ENCODE assay signal across 10 cellular contexts in genomic region chr3:72977463-72977862, GRCh38. TPM values are rescaled to one million over a fixed set of nuclear protein-coding genes. Genes with fewer than 3 reads are reported as not detected.
A peak's percentile ranks its signal among the peaks of the same experiment; 100 is the strongest.
DNase-seq lines count a peak whose midpoint lies in the region; ATAC-seq lines count a peak whose summit lies in the region.
"Had no signal": no experiment of that assay in that cellular context is flagged by ENCODE, and none has a peak within 500 bp of the region (broad histone marks: within the 10 kb centered on the region; RNA-seq: fewer than 3 reads in every experiment).

No MANE protein-coding gene starts in this region.

- intact Hi-C loops in activated CD4-positive, alpha-beta T cell treated with anti-CD3 and anti-CD28 coated beads, Interleukin-2, amount 10 ng/mL, durations not matched to agents 24 days and 14 days (cut with micrococcal nuclease), result loop anchor here (1.0 to 2.0 kb wide), 3 partner anchors 20 to 51 kb away; no protein-coding TSS in a partner anchor

- DNase-seq in activated CD4-positive, alpha-beta T cell treated with anti-CD3 and anti-CD28 coated beads, Interleukin-2, amount 10 ng/mL, durations not matched to agents 24 days and 14 days, result no peak
- no peak for DNase-seq in activated CD4-positive, alpha-beta T cell treated with anti-CD3 and anti-CD28 coated beads, Interleukin-2, amount 50 U/mL, for 1 hour
- DNase-seq in stimulated activated effector memory CD8-positive, alpha-beta T cell treated with anti-CD3 and anti-CD28 coated beads, Interleukin-12 subunit alpha, Interleukin-12 subunit beta, amount 100 ng/mL, for 72 hours (ENCODE audit: low spot score in 2 of 2), result peak; percentile 18 to 60
- DNase-seq in NCI-H2081 (lab: John Stamatoyannopoulos, UW), result no peak
- DNase-seq in anterior cingulate cortex (lab: John Stamatoyannopoulos, UW), result no peak
- no peak for DNase-seq in NCI-H524 treated with DMSO at 0.1 percent for 48 hours (lab: John Stamatoyannopoulos, UW)
- DNase-seq: NCI-H446, SJCRH30 had no signal

- ATAC-seq in GM21786 (IDR thresholded peaks at IDR 0.05; ENCODE audit: unreplicated experiment) (peak; percentile 79), HG03565 (IDR thresholded peaks at IDR 0.05; ENCODE audit: unreplicated experiment) (peak; percentile 65)
- peak; percentile 97 for ATAC-seq in stimulated activated effector memory CD8-positive, alpha-beta T cell treated with anti-CD3 and anti-CD28 coated beads, Interleukin-12 subunit alpha, Interleukin-12 subunit beta, amount 100 ng/mL, for 72 hours

- peaks cover 9% of the 10 kb centered on the region for H3K27me3 Mint-ChIP-seq in activated CD4-positive, alpha-beta T cell treated with anti-CD3 and anti-CD28 coated beads, Interleukin-2, amount 10 ng/mL, durations not matched to agents 24 days and 14 days

- H3K27ac Mint-ChIP-seq in activated CD4-positive, alpha-beta T cell treated with anti-CD3 and anti-CD28 coated beads, Interleukin-2, amount 10 ng/mL, durations not matched to agents 24 days and 14 days, result peak overlapping the region; percentile 85
- peak overlapping the region; percentile 88 for H3K27ac Mint-ChIP-seq in stimulated activated effector memory CD8-positive, alpha-beta T cell treated with anti-CD3 and anti-CD28 coated beads, Interleukin-12 subunit alpha, Interleukin-12 subunit beta, amount 100 ng/mL, for 72 hours

- H3K9me3 Mint-ChIP-seq in activated CD4-positive, alpha-beta T cell treated with anti-CD3 and anti-CD28 coated beads, Interleukin-2, amount 10 ng/mL, durations not matched to agents 24 days and 14 days, result no peaks in the 10 kb centered on the region
- no peaks in the 10 kb centered on the region for H3K9me3 Mint-ChIP-seq in stimulated activated effector memory CD8-positive, alpha-beta T cell treated with anti-CD3 and anti-CD28 coated beads, Interleukin-12 subunit alpha, Interleukin-12 subunit beta, amount 100 ng/mL, for 72 hours

- H3K36me3 Mint-ChIP-seq in activated CD4-positive, alpha-beta T cell treated with anti-CD3 and anti-CD28 coated beads, Interleukin-2, amount 10 ng/mL, durations not matched to agents 24 days and 14 days (ENCODE audit: low read depth), result no peaks in the 10 kb centered on the region
- peaks cover 7% of the 10 kb centered on the region for H3K36me3 Mint-ChIP-seq in stimulated activated effector memory CD8-positive, alpha-beta T cell treated with anti-CD3 and anti-CD28 coated beads, Interleukin-12 subunit alpha, Interleukin-12 subunit beta, amount 100 ng/mL, for 72 hours

- H3K4me3 Mint-ChIP-seq in activated CD4-positive, alpha-beta T cell treated with anti-CD3 and anti-CD28 coated beads, Interleukin-2, amount 10 ng/mL, durations not matched to agents 24 days and 14 days, result no peak overlapping the region
- peak overlapping the region; percentile 5 for H3K4me3 Mint-ChIP-seq in stimulated activated effector memory CD8-positive, alpha-beta T cell treated with anti-CD3 and anti-CD28 coated beads, Interleukin-12 subunit alpha, Interleukin-12 subunit beta, amount 100 ng/mL, for 72 hours

- H3K4me1 Mint-ChIP-seq in activated CD4-positive, alpha-beta T cell treated with anti-CD3 and anti-CD28 coated beads, Interleukin-2, amount 10 ng/mL, durations not matched to agents 24 days and 14 days, result peaks cover 8% of the 10 kb centered on the region
- peaks cover 14% of the 10 kb centered on the region for H3K4me1 Mint-ChIP-seq in stimulated activated effector memory CD8-positive, alpha-beta T cell treated with anti-CD3 and anti-CD28 coated beads, Interleukin-12 subunit alpha, Interleukin-12 subunit beta, amount 100 ng/mL, for 72 hours

RNA-seq across cellular contexts. Expression of gene PPP4R2, which starts 19.1 kb away (rescaled TPM):
- total RNA-seq in activated CD4-positive, alpha-beta T cell treated with anti-CD3 and anti-CD28 coated beads, Interleukin-2, amount 10 ng/mL, durations not matched to agents 24 days and 14 days, result 105 and 107 TPM in 2 replicates

Comparison
In these comparisons a context has a peak if more than half of its experiments do, and no peak if none do; other contexts are left out.
1. DNase-seq: peak in stimulated activated effector memory CD8-positive, alpha-beta T cell treated with anti-CD3 and anti-CD28 coated beads, Interleukin-12 subunit alpha, Interleukin-12 subunit beta, amount 100 ng/mL, for 72 hours (2 of 2); none in activated CD4-positive, alpha-beta T cell treated with anti-CD3 and anti-CD28 coated beads, Interleukin-2, amount 10 ng/mL, durations not matched to agents 24 days and 14 days (single experiment), activated CD4-positive, alpha-beta T cell treated with anti-CD3 and anti-CD28 coated beads, Interleukin-2, amount 50 U/mL, for 1 hour (single experiment), NCI-H2081 (0 of 2), anterior cingulate cortex (0 of 58) and NCI-H524 treated with DMSO at 0.1 percent for 48 hours (single experiment).
2. Peak in every context shown above with its lines, with median percentiles within 50 percentile points of each other: ATAC-seq.